ENCODE assay signal across 11 cellular contexts in genomic region chr10:88318803-88319202, GRCh38.
DNase-seq lines count a peak whose midpoint lies in the region; ATAC-seq and TF ChIP-seq lines count a peak whose summit lies in the region.
"Had no signal": no experiment of that assay in that cellular context is flagged by ENCODE, and none has a peak within 500 bp of the region (broad histone marks: within the 10 kb centered on the region; RNA-seq: fewer than 3 reads in every experiment).

No MANE protein-coding gene starts in this region.

- CTCF ChIA-PET in mammary epithelial cell (lab: Charles Lee; ENCODE audit: low non-redundant PET), result no interaction called here

- H3K9ac ChIP-seq in mammary epithelial cell (ENCODE audit: insufficient read depth, low read length), result no peak overlapping the region

- intact Hi-C loops in mammary epithelial cell (cut with micrococcal nuclease), result loop anchor here (1.0 kb wide), 1 partner anchor 459 kb away; no protein-coding TSS in a partner anchor

- H3K9me3 ChIP-seq in mammary epithelial cell (replicated peaks; ENCODE audit: insufficient read depth, low read length), result peaks cover 13% of the 10 kb centered on the region

- no peak overlapping the region for H3K27ac ChIP-seq in mammary epithelial cell (ENCODE audit: insufficient read depth, low read depth, low read length)
- H3K27ac ChIP-seq: lower lobe of right lung had no signal

- DNase-seq in NCI-H748 (lab: John Stamatoyannopoulos, UW; ENCODE audit: unreplicated experiment), result peak; percentile 14
- DNase-seq in NCI-H748 treated with DMSO at 0.1 percent for 48 hours (lab: John Stamatoyannopoulos, UW), result no peak
- DNase-seq in HFF-Myc (ENCODE audit: extremely low read depth, low read depth), result no peak
- peak; percentile 15 for DNase-seq in mammary epithelial cell
- peak; percentile 16 for DNase-seq in myocyte (ENCODE audit: low read depth)
- DNase-seq in ureter (ENCODE audit: low spot score), result no peak
- DNase-seq in amygdala (lab: John Stamatoyannopoulos, UW), result no peak
- DNase-seq: HCEC 1CT, lower lobe of right lung had no signal

- no TSS peak for BruUV-seq in mammary epithelial cell (replicated peaks; lab: Mats Ljungman, UMichigan)

- WGBS in mammary epithelial cell (ENCODE audit: low coverage, missing lambda C conversion rate), result 100% methylated on average over 2 of the region's 2 CpGs

- ATAC-seq in GM21390 (IDR thresholded peaks at IDR 0.05; ENCODE audit: unreplicated experiment), result no peak
- ATAC-seq: stimulated activated memory B cell treated with anti-CD40 and anti-IgM and Interleukin-4, amounts not matched to agents 10 μg/mL and 1 μg/mL and 100 μg/mL, for 72 hours had no signal

- no peaks in the 10 kb centered on the region for H3K36me3 ChIP-seq in mammary epithelial cell (ENCODE audit: insufficient read depth, low read length)
- H3K36me3 ChIP-seq: lower lobe of right lung had no signal

- no peak overlapping the region for H3K4me3 ChIP-seq in HFF-Myc (replicated peaks; ENCODE audit: low read depth, low read length)
- no peak overlapping the region for H3K4me3 ChIP-seq in mammary epithelial cell (replicated peaks in 1 of 3; ENCODE audit: insufficient read depth in 1 of 3, low read depth in 2 of 3, low read length in 3 of 3)
- H3K4me3 ChIP-seq: lower lobe of right lung had no signal

- H3K4me2 ChIP-seq in mammary epithelial cell (ENCODE audit: insufficient read depth, low read depth, low read length), result no peak overlapping the region

- no peaks in the 10 kb centered on the region for H3K27me3 ChIP-seq in mammary epithelial cell (ENCODE audit: insufficient read depth, low read length)

- in situ Hi-C loops in mammary epithelial cell (cut with MboI; ENCODE audit: low sequenced_read_pairs in 2 of 2), result no loop called here

- dilution Hi-C loops in mammary epithelial cell (cut with HindIII; ENCODE audit: low sequenced_read_pairs), result no loop called here

- no peaks in the 10 kb centered on the region for H3K4me1 ChIP-seq in mammary epithelial cell (ENCODE audit: insufficient read depth, low read length)
- H3K4me1 ChIP-seq: lower lobe of right lung had no signal

- H3K79me2 ChIP-seq in mammary epithelial cell (ENCODE audit: insufficient read depth, low read length), result no peaks in the 10 kb centered on the region

- peak; percentile 21 for TF ChIP-seq CTCF in HFF-Myc (IDR thresholded peaks at IDR 0.05; ENCODE audit: low read depth, low read length, missing control alignments)
- peak; percentile 32 to 47 for TF ChIP-seq CTCF in mammary epithelial cell (conservative IDR thresholded peaks at IDR 0.05 in 1 of 2, IDR thresholded peaks at IDR 0.05 in 1 of 2; ENCODE audit: extremely low read depth in 1 of 2, insufficient read depth in 1 of 2, low read depth in 1 of 2, low read length in 2 of 2)

- H2AFZ ChIP-seq in mammary epithelial cell (ENCODE audit: low read depth, low read length), result no peak overlapping the region

- no peaks in the 10 kb centered on the region for H4K20me1 ChIP-seq in mammary epithelial cell (ENCODE audit: insufficient read depth, low read length)

Comparison
In these comparisons a context has a peak if more than half of its experiments do, and no peak if none do; other contexts are left out.
1. DNase-seq: peak in NCI-H748 (single experiment), mammary epithelial cell (single experiment) and myocyte (single experiment); none in NCI-H748 treated with DMSO at 0.1 percent for 48 hours (single experiment), HFF-Myc (single experiment), ureter (single experiment) and amygdala (0 of 56).